In the genomic region with DNA sequence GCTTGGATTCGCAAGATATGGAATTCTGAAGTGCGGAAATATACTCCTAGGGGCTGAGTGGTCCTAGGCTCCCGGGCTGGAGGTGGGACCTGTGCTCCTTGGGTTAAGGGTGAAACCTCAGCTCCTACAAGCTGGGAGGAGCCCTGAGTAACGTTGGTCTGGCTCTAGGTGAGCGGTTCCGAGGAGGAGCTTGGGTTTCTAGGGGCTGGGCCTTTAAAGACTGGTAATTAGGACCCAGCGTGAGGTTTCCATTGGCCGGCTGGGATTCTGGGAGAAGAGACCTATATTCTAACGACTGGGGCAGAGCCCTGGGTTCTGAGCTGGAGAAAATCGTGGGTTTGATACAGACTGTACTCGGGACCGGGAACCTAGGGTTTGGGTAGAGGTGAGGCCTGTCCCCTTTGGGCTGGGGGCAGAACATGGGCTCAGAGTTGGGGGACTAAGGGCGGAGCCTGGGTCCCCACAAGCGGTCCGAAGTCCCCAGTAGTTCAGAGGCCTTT, we compare ENCODE assay signal across 8 cellular contexts. TPM values are rescaled to one million over a fixed set of nuclear protein-coding genes. Genes with fewer than 3 reads are reported as not detected.
DNase-seq lines count a peak whose midpoint lies in the region; ATAC-seq, FAIRE-seq and TF ChIP-seq lines count a peak whose summit lies in the region.

No MANE protein-coding gene starts in this region.

- peak; percentile 59 for DNase-seq in NCI-H2227 (lab: John Stamatoyannopoulos, UW; ENCODE audit: unreplicated experiment)
- no peak for DNase-seq in NCI-H2227 treated with DMSO at 0.1 percent for 48 hours (lab: John Stamatoyannopoulos, UW)
- DNase-seq in kidney = no peak
- DNase-seq in testis = no peak
- DNase-seq in NK-92 (lab: John Stamatoyannopoulos, UW; ENCODE audit: unreplicated experiment) = no peak
- DNase-seq in HTR-8/SVneo (ENCODE audit: insufficient read length, low spot score) = no peak

- ATAC-seq in HG03135 (IDR thresholded peaks at IDR 0.05; ENCODE audit: unreplicated experiment) = no peak

- H3K27me3 ChIP-seq in testis = no peaks in the 10 kb centered on the region

- no peak for FAIRE-seq in kidney (lab: Jason Lieb, UNC)
- FAIRE-seq in HTR-8/SVneo (lab: Jason Lieb, UNC) = no peak

- peak overlapping the region; percentile 86 for H3K27ac ChIP-seq in angular gyrus (ENCODE audit: low read depth, low read length)
- peak overlapping the region; percentile 80 to 84 for H3K27ac ChIP-seq in kidney (ENCODE audit: low read depth in 2 of 2, low read length in 2 of 2)
- peak overlapping the region; percentile 76 to 93 for H3K27ac ChIP-seq in testis

- peak overlapping the region; percentile 45 to 68 for H3K9ac ChIP-seq in kidney (ENCODE audit: low read length in 2 of 2)

- H3K4me3 ChIP-seq in kidney (ENCODE audit: low read length in 2 of 2) (peak overlapping the region; percentile 69 to 75), testis (peak overlapping the region; percentile 59 to 63)

- H3K4me1 ChIP-seq in kidney (ENCODE audit: control insufficient read depth in 1 of 2, insufficient read depth in 1 of 2, low read depth in 1 of 2, low read length in 2 of 2) (peaks cover 9 to 12% of the 10 kb centered on the region in 2 donors), testis (peaks cover 21% of the 10 kb centered on the region)

- intact Hi-C loops in kidney (cut with DNase I) = no loop called here
- intact Hi-C loops in testis (cut with DNase I; ENCODE audit: low total_unique reads) = no loop called here

- TF ChIP-seq POLR2A in testis (IDR thresholded peaks at IDR 0.05) = no peak

- TF ChIP-seq CTCF in kidney (IDR thresholded peaks at IDR 0.05; ENCODE audit: borderline replicate concordance, extremely low read depth, insufficient read depth) = no peak
- no peak for TF ChIP-seq CTCF in testis (IDR thresholded peaks at IDR 0.05)

- H3K9me3 ChIP-seq in kidney (ENCODE audit: control insufficient read depth in 1 of 2, low read length in 2 of 2) (no peaks in the 10 kb centered on the region), testis (no peaks in the 10 kb centered on the region)

- peaks cover 6 to 11% of the 10 kb centered on the region in 2 donors for H3K36me3 ChIP-seq in kidney (ENCODE audit: control insufficient read depth in 1 of 2, insufficient read depth in 2 of 2, low read length in 2 of 2)
- no peaks in the 10 kb centered on the region for H3K36me3 ChIP-seq in testis (ENCODE audit: low read depth, missing control alignments)

- 11 to 30% methylated on average over 12 to 15 of the region's 15 CpGs for WGBS in testis, 2 donors

RNA-seq across cellular contexts. Expression of a gene that starts 0.9 kb away (rescaled TPM):
- total RNA-seq in kidney = 12.5 TPM
- 15.4 TPM for polyA plus RNA-seq in kidney (ENCODE audit: insufficient read depth, low read depth, low replicate concordance)
- 10 to 100 TPM; 27.7 to 29.8 TPM for total RNA-seq in testis
- polyA plus RNA-seq in testis (ENCODE audit: insufficient read depth, low read depth, low replicate concordance) = 14.9 TPM

RNA-seq across cellular contexts. Expression of a gene that starts 6.5 kb away (rescaled TPM):
- total RNA-seq in kidney = 20.9 TPM
- polyA plus RNA-seq in kidney (ENCODE audit: insufficient read depth, low read depth, low replicate concordance) = 24.0 TPM
- 10 to 100 TPM; 36.7 to 40.8 TPM for total RNA-seq in testis
- 29.7 TPM for polyA plus RNA-seq in testis (ENCODE audit: insufficient read depth, low read depth, low replicate concordance)

RNA-seq across cellular contexts. Expression of a gene that starts 25.6 kb away (rescaled TPM):
- total RNA-seq in kidney = 320 TPM
- 87.5 TPM for polyA plus RNA-seq in kidney (ENCODE audit: insufficient read depth, low read depth, low replicate concordance)
- 100 to 1,000 TPM; 431 to 499 TPM for total RNA-seq in testis
- polyA plus RNA-seq in testis (ENCODE audit: insufficient read depth, low read depth, low replicate concordance) = 455 TPM

RNA-seq across cellular contexts. Expression of a gene that starts 40.6 kb away (rescaled TPM):
- total RNA-seq in kidney = 20.7 TPM
- polyA plus RNA-seq in kidney (ENCODE audit: insufficient read depth, low read depth, low replicate concordance) = 4.5 TPM
- 1 to 10 TPM; 7.6 to 9.2 TPM for total RNA-seq in testis
- 5.3 TPM for polyA plus RNA-seq in testis (ENCODE audit: insufficient read depth, low read depth, low replicate concordance)

RNA-seq across cellular contexts. Expression of a gene that starts 44.1 kb away (rescaled TPM):
- total RNA-seq in kidney (8.6 TPM), testis (10 to 100 TPM; 12.1 to 14.4 TPM)
- polyA plus RNA-seq in kidney (ENCODE audit: insufficient read depth, low read depth, low replicate concordance) (2.5 TPM), testis (ENCODE audit: insufficient read depth, low read depth, low replicate concordance) (14.2 TPM)
